In the genomic region with DNA sequence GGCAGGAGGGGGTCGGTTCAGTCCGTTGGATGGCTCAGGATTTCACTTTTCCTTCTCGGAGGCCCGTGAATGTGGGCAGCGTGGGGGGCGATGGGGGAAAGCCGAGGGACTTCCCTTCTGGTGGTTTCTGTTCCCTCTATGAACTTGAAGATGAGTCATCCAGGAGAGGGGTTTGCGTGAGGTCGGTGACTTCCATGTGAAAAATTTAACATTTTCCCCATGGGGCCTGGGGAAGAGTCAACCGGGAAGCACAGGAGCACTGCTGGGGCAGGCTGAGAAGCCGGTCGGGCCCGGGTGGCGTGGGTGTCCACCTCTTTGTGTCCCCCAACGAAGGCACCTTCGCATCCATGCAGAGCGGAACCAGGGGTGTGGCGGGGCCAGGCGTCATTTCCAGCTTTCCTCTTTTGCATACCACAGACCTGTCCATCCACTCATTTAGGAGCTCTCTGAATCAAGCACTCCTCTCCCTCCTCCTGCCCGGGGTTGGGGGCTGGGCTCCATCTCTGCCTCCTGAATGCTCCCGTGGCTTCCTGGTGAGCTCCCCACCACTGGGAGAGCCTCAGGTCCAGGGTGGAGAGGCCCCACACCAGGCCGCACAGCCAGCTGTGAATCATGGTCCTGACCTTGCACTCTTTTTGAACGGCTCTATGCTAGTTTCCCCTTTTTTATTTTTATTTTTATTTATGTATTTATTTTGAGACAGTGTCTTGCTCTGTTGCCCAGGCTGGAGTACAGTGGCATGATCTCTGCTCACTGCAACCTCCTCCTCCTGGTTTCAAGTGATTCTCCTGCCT, we compare ENCODE assay signal across 8 cellular contexts.
DNase-seq lines count a peak whose midpoint lies in the region; ATAC-seq, FAIRE-seq and TF ChIP-seq lines count a peak whose summit lies in the region.

No MANE protein-coding gene starts in this region.

- H3K36me3 ChIP-seq in endodermal cell (ENCODE audit: control insufficient read depth, insufficient read depth, low read length) (no peaks in the 10 kb centered on the region), hepatocyte (replicated peaks; ENCODE audit: insufficient read depth, low read depth) (no peaks in the 10 kb centered on the region)

- no peaks in the 10 kb centered on the region for H3K79me2 ChIP-seq in hepatocyte

- H3K4me3 Mint-ChIP-seq in T-helper 1 cell treated with Interleukin-12 subunit alpha and Interleukin-12 subunit beta and Interleukin-4 antibody, amounts not matched to agents 30 μg/mL and 1 μg/mL, for 36 hours: peak overlapping the region; percentile 50
- no peak overlapping the region for H3K4me3 Mint-ChIP-seq in endodermal cell

- H2AFZ ChIP-seq in hepatocyte: no peak overlapping the region

- H3K9me3 ChIP-seq in A549 (no peaks in the 10 kb centered on the region), endodermal cell (ENCODE audit: control insufficient read depth, low read length) (no peaks in the 10 kb centered on the region), hepatocyte (ENCODE audit: low read depth) (no peaks in the 10 kb centered on the region)

- no peak for ATAC-seq in A549
- ATAC-seq in GM19035 (IDR thresholded peaks at IDR 0.05; ENCODE audit: unreplicated experiment): peak; percentile 41
- peak; percentile 34 for ATAC-seq in HG03095 (IDR thresholded peaks at IDR 0.05; ENCODE audit: unreplicated experiment)
- no peak for ATAC-seq in foreskin keratinocyte

- H4K20me1 ChIP-seq in hepatocyte (ENCODE audit: insufficient read depth, poor library complexity, severe bottlenecking): no peaks in the 10 kb centered on the region

- no peak for TF ChIP-seq POLR2A in A549 (IDR thresholded peaks at IDR 0.05; ENCODE audit: low read length)

- H3K9me3 Mint-ChIP-seq in T-helper 1 cell treated with Interleukin-12 subunit alpha and Interleukin-12 subunit beta and Interleukin-4 antibody, amounts not matched to agents 30 μg/mL and 1 μg/mL, for 36 hours: peaks cover 7% of the 10 kb centered on the region
- no peaks in the 10 kb centered on the region for H3K9me3 Mint-ChIP-seq in endodermal cell

- H3K27me3 ChIP-seq in endodermal cell (ENCODE audit: control insufficient read depth, insufficient read depth, low read length, poor library complexity, severe bottlenecking) (no peaks in the 10 kb centered on the region), foreskin keratinocyte (no peaks in the 10 kb centered on the region), hepatocyte (no peaks in the 10 kb centered on the region)

- TF ChIP-seq RAD21 in A549 (conservative IDR thresholded peaks at IDR 0.05 in 1 of 2, IDR thresholded peaks at IDR 0.05 in 1 of 2): no peak

- H3K27ac ChIP-seq in A549: 0 out of 6 replicates have a peak overlapping the region, but pooled peaks of 1 of the 2 experiments have one; percentile 35
- H3K27ac ChIP-seq in endodermal cell (ENCODE audit: low read depth, low read length): no peak overlapping the region
- H3K27ac ChIP-seq in foreskin keratinocyte: no peak overlapping the region
- no peak overlapping the region for H3K27ac ChIP-seq in hepatocyte

- H3K4me2 ChIP-seq in A549 (no peak overlapping the region), hepatocyte (no peak overlapping the region)

- 79% methylated on average over 23 of the region's 23 CpGs for WGBS in A549 (ENCODE audit: missing lambda C conversion rate)
- WGBS in endodermal cell (ENCODE audit: insufficient coverage in 1 of 2, insufficient read length in 1 of 2), 2 experiments: 75 to 87% methylated on average over 13 to 22 of the region's 23 CpGs
- 85% methylated on average over 23 of the region's 23 CpGs for WGBS in hepatocyte (ENCODE audit: low lambda C conversion rate, missing lambda C conversion rate)

- H3K9me2 ChIP-seq in hepatocyte (replicated peaks; ENCODE audit: insufficient read depth): no peaks in the 10 kb centered on the region

- POLR2A ChIA-PET in A549 (lab: Yijun Ruan, JAX): interaction anchor here (0.6 kb wide), 1 partner anchor 93 kb away, joined by 3 read pairs; no protein-coding TSS in a partner anchor

- H3K4me1 Mint-ChIP-seq in T-helper 1 cell treated with Interleukin-12 subunit alpha and Interleukin-12 subunit beta and Interleukin-4 antibody, amounts not matched to agents 30 μg/mL and 1 μg/mL, for 36 hours (ENCODE audit: low read depth): peaks cover 65% of the 10 kb centered on the region
- H3K4me1 Mint-ChIP-seq in endodermal cell: peaks cover 23% of the 10 kb centered on the region

- FAIRE-seq in A549 (lab: Jason Lieb, UNC): no peak

- H3K4me1 ChIP-seq in A549 (peaks cover 6% of the 10 kb centered on the region), endodermal cell (ENCODE audit: control insufficient read depth, insufficient read depth, low read length) (no peaks in the 10 kb centered on the region), foreskin keratinocyte (peaks cover 11% of the 10 kb centered on the region), hepatocyte (ENCODE audit: insufficient read depth) (peaks cover 2% of the 10 kb centered on the region)

- no peak for DNase-seq in A549 (ENCODE audit: low read depth in 1 of 2, low spot score in 1 of 2)
- peak; percentile 46 for DNase-seq in iris pigment epithelial cell (ENCODE audit: low read depth)
- DNase-seq in endodermal cell: no peak
- DNase-seq in foreskin keratinocyte: no peak
- no peak for DNase-seq in hepatocyte (ENCODE audit: low spot score)

- TF ChIP-seq EP300 in A549 (IDR thresholded peaks at IDR 0.05): no peak

- peaks cover 5% of the 10 kb centered on the region for H3K27me3 Mint-ChIP-seq in T-helper 1 cell treated with Interleukin-12 subunit alpha and Interleukin-12 subunit beta and Interleukin-4 antibody, amounts not matched to agents 30 μg/mL and 1 μg/mL, for 36 hours (ENCODE audit: low read depth)
- peaks cover 7% of the 10 kb centered on the region for H3K27me3 Mint-ChIP-seq in endodermal cell (ENCODE audit: insufficient read depth)

- peaks cover 13% of the 10 kb centered on the region for H3K36me3 Mint-ChIP-seq in T-helper 1 cell treated with Interleukin-12 subunit alpha and Interleukin-12 subunit beta and Interleukin-4 antibody, amounts not matched to agents 30 μg/mL and 1 μg/mL, for 36 hours (ENCODE audit: low read depth)
- no peaks in the 10 kb centered on the region for H3K36me3 Mint-ChIP-seq in endodermal cell (ENCODE audit: low read depth)

- H3K27ac Mint-ChIP-seq in T-helper 1 cell treated with Interleukin-12 subunit alpha and Interleukin-12 subunit beta and Interleukin-4 antibody, amounts not matched to agents 30 μg/mL and 1 μg/mL, for 36 hours: peak overlapping the region; percentile 74
- no peak overlapping the region for H3K27ac Mint-ChIP-seq in endodermal cell

- H3K4me3 ChIP-seq in A549 (no peak overlapping the region), endodermal cell (ENCODE audit: low read length) (no peak overlapping the region), hepatocyte (no peak overlapping the region)

- no peak overlapping the region for H3K9ac ChIP-seq in endodermal cell (ENCODE audit: extremely low read depth, low read length, poor library complexity, severe bottlenecking)

- TF ChIP-seq CTCF in A549 (IDR thresholded peaks at IDR 0.05) (no peak), endodermal cell (conservative IDR thresholded peaks at IDR 0.05) (no peak), foreskin keratinocyte (conservative IDR thresholded peaks at IDR 0.05) (no peak), hepatocyte (IDR thresholded peaks at IDR 0.05; ENCODE audit: poor library complexity) (no peak)

- CTCF ChIA-PET in A549 (lab: Yijun Ruan, JAX): interaction anchor here (1.2 to 1.4 kb wide), 2 partner anchors 180 to 414 kb away, joined by 3 to 7 read pairs; no protein-coding TSS in a partner anchor

TF ChIP-seq in A549, 52 proteins besides CTCF, POLR2A, EP300 and RAD21:
- TF ChIP-seq FOSL2 (IDR thresholded peaks at IDR 0.05) (no peak), FOSL2 (CRISPR knock-in tag; IDR thresholded peaks at IDR 0.05) (peak; percentile 66)
- TF ChIP-seq, protein P1, sequence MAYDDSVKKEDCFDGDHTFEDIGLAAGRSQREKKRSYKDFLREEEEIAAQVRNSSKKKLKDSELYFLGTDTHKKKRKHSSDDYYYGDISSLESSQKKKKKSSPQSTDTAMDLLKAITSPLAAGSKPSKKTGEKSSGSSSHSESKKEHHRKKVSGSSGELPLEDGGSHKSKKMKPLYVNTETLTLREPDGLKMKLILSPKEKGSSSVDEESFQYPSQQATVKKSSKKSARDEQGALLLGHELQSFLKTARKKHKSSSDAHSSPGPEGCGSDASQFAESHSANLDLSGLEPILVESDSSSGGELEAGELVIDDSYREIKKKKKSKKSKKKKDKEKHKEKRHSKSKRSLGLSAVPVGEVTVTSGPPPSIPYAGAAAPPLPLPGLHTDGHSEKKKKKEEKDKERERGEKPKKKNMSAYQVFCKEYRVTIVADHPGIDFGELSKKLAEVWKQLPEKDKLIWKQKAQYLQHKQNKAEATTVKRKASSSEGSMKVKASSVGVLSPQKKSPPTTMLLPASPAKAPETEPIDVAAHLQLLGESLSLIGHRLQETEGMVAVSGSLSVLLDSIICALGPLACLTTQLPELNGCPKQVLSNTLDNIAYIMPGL (CRISPR knock-in tag; IDR thresholded peaks at IDR 0.05; ENCODE audit: borderline replicate concordance): no peak

Comparison
In these comparisons a context has a peak if more than half of its experiments do, and no peak if none do; other contexts are left out.
1. ATAC-seq: peak in GM19035 (single experiment) and HG03095 (single experiment); none in A549 (0 of 2) and foreskin keratinocyte (single experiment).